8 cellular contexts compared by ENCODE assay signal in genomic region chr12:120713861-120714482, GRCh38. TPM values are rescaled to one million over a fixed set of nuclear protein-coding genes. Genes with fewer than 3 reads are reported as not detected.
A peak's percentile ranks its signal among the peaks of the same experiment; 100 is the strongest.
DNase-seq lines count a peak whose midpoint lies in the region; ATAC-seq and TF ChIP-seq lines count a peak whose summit lies in the region.

No MANE protein-coding gene starts in this region.

- H3K27me3 Mint-ChIP-seq in activated naive CD8-positive, alpha-beta T cell treated with anti-CD3 and anti-CD28 coated beads, Interleukin-2, amount 50 U/mL, for 24 hours, result no peaks in the 10 kb centered on the region

- peak; percentile 77 for DNase-seq in activated gamma-delta T cell treated with Interleukin-2 at 50 U/mL for 16 hours
- DNase-seq in activated gamma-delta T cell (lab: John Stamatoyannopoulos, UW), result no peak
- DNase-seq in NCI-H146 treated with DMSO at 0.1 percent for 48 hours (lab: John Stamatoyannopoulos, UW; ENCODE audit: unreplicated experiment), result peak; percentile 61
- peak; percentile 55 for DNase-seq in T follicular helper cell (ENCODE audit: low read depth)
- peak; percentile 76 for DNase-seq in activated naive CD8-positive, alpha-beta T cell treated with anti-CD3 and anti-CD28 coated beads, Interleukin-2, amount 50 U/mL, for 24 hours
- no peak for DNase-seq in left ventricle myocardium inferior
- peak; percentile 75 for DNase-seq in sciatic nerve (ENCODE audit: low spot score)

- H3K27ac ChIP-seq in left ventricle myocardium inferior (replicated peaks), result peak overlapping the region; percentile 28

- peaks cover 39% of the 10 kb centered on the region for H3K4me1 Mint-ChIP-seq in activated naive CD8-positive, alpha-beta T cell treated with anti-CD3 and anti-CD28 coated beads, Interleukin-2, amount 50 U/mL, for 24 hours

- H3K4me3 ChIP-seq in left ventricle myocardium inferior, result no peak overlapping the region

- no peaks in the 10 kb centered on the region for H3K9me3 Mint-ChIP-seq in activated naive CD8-positive, alpha-beta T cell treated with anti-CD3 and anti-CD28 coated beads, Interleukin-2, amount 50 U/mL, for 24 hours

- H3K4me3 Mint-ChIP-seq in activated naive CD8-positive, alpha-beta T cell treated with anti-CD3 and anti-CD28 coated beads, Interleukin-2, amount 50 U/mL, for 24 hours, result no peak overlapping the region

- intact Hi-C loops in left ventricle myocardium inferior (cut with micrococcal nuclease) (loop anchor here (5.0 kb wide), 1 partner anchor 67 kb away; no protein-coding TSS in a partner anchor), sciatic nerve (cut with DNase I) (no loop called here)

- H3K4me1 ChIP-seq in left ventricle myocardium inferior, result peaks cover 44% of the 10 kb centered on the region

- H3K27ac Mint-ChIP-seq in activated naive CD8-positive, alpha-beta T cell treated with anti-CD3 and anti-CD28 coated beads, Interleukin-2, amount 50 U/mL, for 24 hours, result peak overlapping the region; percentile 12

- H3K36me3 ChIP-seq in left ventricle myocardium inferior, result peaks cover 54% of the 10 kb centered on the region

- peak; percentile 88 for TF ChIP-seq CTCF in left ventricle myocardium inferior (IDR thresholded peaks at IDR 0.05; ENCODE audit: borderline replicate concordance)

- ATAC-seq in activated naive CD8-positive, alpha-beta T cell treated with anti-CD3 and anti-CD28 coated beads, Interleukin-2, amount 50 U/mL, for 24 hours, result peak; percentile 72
- peak; percentile 81 for ATAC-seq in sciatic nerve
- ATAC-seq in GM21528 (IDR thresholded peaks at IDR 0.05; ENCODE audit: low FRiP score, unreplicated experiment), result no peak

- peaks cover 40% of the 10 kb centered on the region for H3K36me3 Mint-ChIP-seq in activated naive CD8-positive, alpha-beta T cell treated with anti-CD3 and anti-CD28 coated beads, Interleukin-2, amount 50 U/mL, for 24 hours (ENCODE audit: low read depth)

- no peaks in the 10 kb centered on the region for H3K9me3 ChIP-seq in left ventricle myocardium inferior (replicated peaks)

- H3K27me3 ChIP-seq in left ventricle myocardium inferior (ENCODE audit: low read depth), result no peaks in the 10 kb centered on the region

RNA-seq across cellular contexts. Expression of gene UNC119B, which starts 3.7 kb away (rescaled TPM):
- total RNA-seq in left ventricle myocardium inferior (11.5 TPM), sciatic nerve (22.9 TPM)

RNA-seq across cellular contexts. Expression of gene ACADS, which starts 11.7 kb away (rescaled TPM):
- total RNA-seq in left ventricle myocardium inferior (93.8 TPM), sciatic nerve (14.2 TPM)

RNA-seq across cellular contexts. Expression of gene MLEC, which starts 27.0 kb away (rescaled TPM):
- total RNA-seq in left ventricle myocardium inferior (120 TPM), sciatic nerve (86.9 TPM)

Comparison
In these comparisons a context has a peak if more than half of its experiments do, and no peak if none do; other contexts are left out.
1. DNase-seq: peak in activated gamma-delta T cell treated with Interleukin-2 at 50 U/mL for 16 hours (single experiment), NCI-H146 treated with DMSO at 0.1 percent for 48 hours (single experiment), T follicular helper cell (single experiment), activated naive CD8-positive, alpha-beta T cell treated with anti-CD3 and anti-CD28 coated beads, Interleukin-2, amount 50 U/mL, for 24 hours (single experiment) and sciatic nerve (single experiment); none in activated gamma-delta T cell (single experiment) and left ventricle myocardium inferior (single experiment).